23 cellular contexts compared by ENCODE assay signal in the genomic region with DNA sequence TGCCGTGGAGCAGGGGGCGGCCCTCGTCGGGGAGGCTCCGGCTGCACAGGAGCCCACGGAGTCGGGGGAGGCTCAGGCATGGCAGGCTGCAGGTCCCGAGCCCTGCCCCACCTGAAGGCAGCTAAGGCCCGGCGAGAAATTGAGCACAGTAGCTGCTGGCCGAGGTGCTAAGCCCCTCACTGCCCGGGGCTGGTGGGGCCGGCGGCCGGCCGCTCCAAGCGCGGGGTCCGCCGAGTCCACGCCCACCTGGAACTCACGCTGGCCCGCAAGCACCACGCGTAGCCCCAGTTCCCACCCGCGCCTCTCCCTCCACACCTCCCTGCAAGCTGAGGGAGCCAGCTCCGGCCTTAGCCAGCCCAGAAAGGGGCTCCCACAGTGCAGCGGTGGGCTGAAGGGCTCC.
A peak's percentile ranks its signal among the peaks of the same experiment; 100 is the strongest.
DNase-seq lines count a peak whose midpoint lies in the region; FAIRE-seq and TF ChIP-seq lines count a peak whose summit lies in the region.
"Had no signal": no experiment of that assay in that cellular context is flagged by ENCODE, and none has a peak within 500 bp of the region (broad histone marks: within the 10 kb centered on the region; RNA-seq: fewer than 3 reads in every experiment).

No MANE protein-coding gene starts in this region.

- H3K9ac ChIP-seq in kidney (ENCODE audit: low read length in 2 of 2): no peak overlapping the region
- H3K9ac ChIP-seq: BLaER1 had no signal

- no peaks in the 10 kb centered on the region for H3K4me1 Mint-ChIP-seq in chondrocyte (ENCODE audit: low read depth)
- H3K4me1 Mint-ChIP-seq: CD14-positive monocyte; CD4-positive, alpha-beta memory T cell; CD4-positive, CD25-positive, alpha-beta regulatory T cell; CD8-positive, alpha-beta memory T cell had no signal

- H3K27me3 Mint-ChIP-seq in chondrocyte (ENCODE audit: low read depth): no peaks in the 10 kb centered on the region
- H3K27me3 Mint-ChIP-seq: CD4-positive, alpha-beta memory T cell; CD4-positive, CD25-positive, alpha-beta regulatory T cell; CD8-positive, alpha-beta memory T cell had no signal

- no peak overlapping the region for H3K4me3 Mint-ChIP-seq in chondrocyte (ENCODE audit: unreplicated experiment)
- H3K4me3 Mint-ChIP-seq: CD14-positive monocyte; CD4-positive, alpha-beta memory T cell; CD4-positive, CD25-positive, alpha-beta regulatory T cell; CD8-positive, alpha-beta memory T cell had no signal

- no peak for TF ChIP-seq CTCF in chondrocyte (IDR thresholded peaks at IDR 0.05)
- TF ChIP-seq CTCF in kidney (IDR thresholded peaks at IDR 0.05; ENCODE audit: borderline replicate concordance, extremely low read depth, insufficient read depth): no peak

- no peaks in the 10 kb centered on the region for H3K9me3 ChIP-seq in kidney (ENCODE audit: control insufficient read depth in 1 of 2, low read length in 2 of 2)
- H3K9me3 ChIP-seq: BE2C, Caco-2 had no signal

- no peak overlapping the region for H3K27ac ChIP-seq in kidney (ENCODE audit: low read depth in 2 of 2, low read length in 2 of 2)
- H3K27ac ChIP-seq: BLaER1 had no signal

- DNase-seq in chondrocyte (ENCODE audit: low spot score) (peak; percentile 77), kidney (peak; percentile 66), posterior vena cava (ENCODE audit: low spot score) (peak; percentile 58), NCI-H146 treated with DMSO at 0.1 percent for 48 hours (lab: John Stamatoyannopoulos, UW; ENCODE audit: unreplicated experiment) (no peak), COR-L47 (lab: John Stamatoyannopoulos, UW) (no peak)
- DNase-seq: 8988T; ACHN; BE2C; C1 segment of cervical spinal cord; Caco-2; Calu3; CD4-positive, alpha-beta memory T cell; CD4-positive, CD25-positive, alpha-beta regulatory T cell; CD8-positive, alpha-beta memory T cell; DMS79 treated with DMSO at 0.1 percent for 48 hours; GF-D8 had no signal

- H3K4me1 ChIP-seq in kidney (ENCODE audit: control insufficient read depth in 1 of 2, insufficient read depth in 1 of 2, low read depth in 1 of 2, low read length in 2 of 2): no peaks in the 10 kb centered on the region
- H3K4me1 ChIP-seq: BE2C, BLaER1, Caco-2 had no signal

- no peak overlapping the region for H3K27ac Mint-ChIP-seq in chondrocyte (ENCODE audit: unreplicated experiment)
- H3K27ac Mint-ChIP-seq: CD14-positive monocyte; CD4-positive, alpha-beta memory T cell; CD4-positive, CD25-positive, alpha-beta regulatory T cell; CD8-positive, alpha-beta memory T cell had no signal

- no peak for FAIRE-seq in kidney (lab: Jason Lieb, UNC)
- FAIRE-seq: A204.1, D721Med, G401.6, GM12891, GM19239 had no signal

- intact Hi-C loops in kidney (cut with DNase I) (no loop called here), posterior vena cava (cut with DNase I) (no loop called here)

- peaks cover 19% of the 10 kb centered on the region for H3K9me3 Mint-ChIP-seq in chondrocyte (ENCODE audit: low read depth)

- H3K4me3 ChIP-seq in kidney (ENCODE audit: low read length in 2 of 2): no peak overlapping the region
- H3K4me3 ChIP-seq: BLaER1 had no signal

- no peaks in the 10 kb centered on the region for H3K36me3 Mint-ChIP-seq in chondrocyte (ENCODE audit: low read depth)
- H3K36me3 Mint-ChIP-seq: CD14-positive monocyte; CD4-positive, alpha-beta memory T cell; CD4-positive, CD25-positive, alpha-beta regulatory T cell; CD8-positive, alpha-beta memory T cell had no signal

- no peaks in the 10 kb centered on the region for H3K36me3 ChIP-seq in kidney (ENCODE audit: control insufficient read depth in 1 of 2, insufficient read depth in 2 of 2, low read length in 2 of 2)
- H3K36me3 ChIP-seq: BE2C, BLaER1 had no signal

Comparison
In these comparisons a context has a peak if more than half of its experiments do, and no peak if none do; other contexts are left out.
1. DNase-seq: peak in chondrocyte (single experiment), kidney (single experiment) and posterior vena cava (single experiment); none in NCI-H146 treated with DMSO at 0.1 percent for 48 hours (single experiment) and COR-L47 (single experiment).